In the genomic region with DNA sequence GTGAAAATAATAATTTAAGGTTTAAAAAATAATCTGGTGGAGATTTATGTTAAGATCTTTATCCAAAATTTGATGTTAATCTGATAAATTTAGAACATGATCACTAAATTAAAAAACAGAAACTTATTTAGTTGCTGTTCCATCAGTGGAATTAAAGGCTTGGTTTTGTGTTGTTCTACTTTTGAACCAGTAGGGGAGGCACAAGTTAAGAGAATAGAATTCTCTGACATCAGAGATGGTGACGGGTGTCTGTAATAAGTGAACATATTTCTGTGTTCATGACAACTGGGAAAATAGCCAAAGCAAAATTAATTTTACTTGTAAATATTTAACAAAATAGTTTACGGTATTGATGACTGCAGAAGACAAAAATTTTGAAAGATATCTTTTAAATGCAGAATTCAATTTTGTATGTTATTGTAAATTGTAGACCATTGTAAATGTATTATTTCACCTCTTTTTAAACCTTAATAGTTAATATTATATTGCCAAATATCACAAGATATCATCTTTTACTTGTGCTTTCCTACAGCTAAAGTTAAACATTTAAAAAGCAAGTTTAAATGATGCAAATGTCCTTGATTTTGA, we compare ENCODE assay signal across 8 cellular contexts.
DNase-seq lines count a peak whose midpoint lies in the region; ATAC-seq, FAIRE-seq and TF ChIP-seq lines count a peak whose summit lies in the region.

No MANE protein-coding gene starts in this region.

- no peaks in the 10 kb centered on the region for H4K20me1 ChIP-seq in SK-N-SH (ENCODE audit: insufficient read depth)

- peaks cover 3% of the 10 kb centered on the region for H3K4me1 Mint-ChIP-seq in CD8-positive, alpha-beta T cell (ENCODE audit: low read depth)

- CTCF ChIA-PET in SK-N-SH (lab: Yijun Ruan, JAX): interaction anchor here (0.9 to 3.3 kb wide), 11 partner anchors 15 to 386 kb away, joined by 3 to 28 read pairs (median 4); a partner anchor contains a TSS
- CTCF ChIA-PET in CD8-positive, alpha-beta T cell (lab: Charles Lee): no interaction called here

- H3K79me2 ChIP-seq in SK-N-SH (ENCODE audit: insufficient read depth): no peaks in the 10 kb centered on the region

- H3K4me3 Mint-ChIP-seq in CD8-positive, alpha-beta T cell: no peak overlapping the region

- DNase-seq in GM19239 (ENCODE audit: insufficient read length, low spot score) (peak; percentile 12), Kasumi-1 (lab: John Stamatoyannopoulos, UW) (peak; percentile 90 to 91), SK-N-SH (peak; percentile 54), foreskin melanocyte (peak; percentile 11), small intestine (peak; percentile 28)
- DNase-seq in activated CD4-positive, alpha-beta T cell treated with anti-CD3 and anti-CD28 coated beads, Interleukin-2, amount 50 U/mL, for 1 hour: no peak
- DNase-seq in CD8-positive, alpha-beta T cell: no peak

- no peak overlapping the region for H3K9ac ChIP-seq in SK-N-SH

- H3K9me3 Mint-ChIP-seq in CD8-positive, alpha-beta T cell: no peaks in the 10 kb centered on the region

- peak; percentile 92 for TF ChIP-seq CTCF in C4-2B (conservative IDR thresholded peaks at IDR 0.05)
- peak; percentile 83 for TF ChIP-seq CTCF in SK-N-SH (IDR thresholded peaks at IDR 0.05)
- no peak for TF ChIP-seq CTCF in CD8-positive, alpha-beta T cell (IDR thresholded peaks at IDR 0.05)

- FAIRE-seq in GM19239 (lab: Jason Lieb, UNC) (peak; percentile 90), small intestine (lab: Jason Lieb, UNC) (peak; percentile 92)

- H3K27ac ChIP-seq in C4-2B (no peak overlapping the region), SK-N-SH (ENCODE audit: low read depth in 2 of 2, low read length in 1 of 2) (no peak overlapping the region), small intestine (ENCODE audit: low read depth in 1 of 2, low read length in 1 of 2) (no peak overlapping the region)
- no peak overlapping the region for H3K27ac ChIP-seq in CD8-positive, alpha-beta T cell (ENCODE audit: low read depth, low read length)

- intact Hi-C loops in CD8-positive, alpha-beta T cell (cut with DNase I, micrococcal nuclease): no loop called here

- no peaks in the 10 kb centered on the region for H3K27me3 ChIP-seq in SK-N-SH (ENCODE audit: insufficient read depth)
- no peaks in the 10 kb centered on the region for H3K27me3 ChIP-seq in small intestine (ENCODE audit: control insufficient read depth in 2 of 2, insufficient read depth in 2 of 2, low read length in 2 of 2)
- H3K27me3 ChIP-seq in CD8-positive, alpha-beta T cell (ENCODE audit: insufficient read depth, low read length): no peaks in the 10 kb centered on the region

- H3K27me3 Mint-ChIP-seq in CD8-positive, alpha-beta T cell (ENCODE audit: low read depth): no peaks in the 10 kb centered on the region

- peaks cover 49% of the 10 kb centered on the region for H3K36me3 Mint-ChIP-seq in CD8-positive, alpha-beta T cell

- H3K36me3 ChIP-seq in SK-N-SH (replicated peaks in 1 of 2; ENCODE audit: control insufficient read depth in 1 of 2, insufficient read depth in 2 of 2, low read length in 1 of 2) (peaks cover 2 to 14% of the 10 kb centered on the region in 2 experiments), small intestine (ENCODE audit: control insufficient read depth in 2 of 2, insufficient read depth in 2 of 2, low read length in 2 of 2) (peaks cover 0 to under 1% of the 10 kb centered on the region in 2 donors)
- H3K36me3 ChIP-seq in CD8-positive, alpha-beta T cell (ENCODE audit: insufficient read depth, low read length): no peaks in the 10 kb centered on the region

- WGBS in SK-N-SH (ENCODE audit: low lambda C conversion rate): 25% methylated on average over 2 of the region's 2 CpGs
- 34 to 53% (median 35%) methylated on average over 2 of the region's 2 CpGs for WGBS in small intestine, 3 donors

- TF ChIP-seq EP300 in SK-N-SH (IDR thresholded peaks at IDR 0.05; ENCODE audit: borderline replicate concordance in 1 of 2, low read depth in 1 of 2, low read length in 1 of 2): no peak

- no peak overlapping the region for H2AFZ ChIP-seq in SK-N-SH (ENCODE audit: low read depth)

- peak; percentile 95 for TF ChIP-seq RAD21 in SK-N-SH (IDR thresholded peaks at IDR 0.05; ENCODE audit: low read length)

- no peaks in the 10 kb centered on the region for H3K9me3 ChIP-seq in SK-N-SH
- no peaks in the 10 kb centered on the region for H3K9me3 ChIP-seq in small intestine (ENCODE audit: control insufficient read depth, low read depth)
- H3K9me3 ChIP-seq in CD8-positive, alpha-beta T cell (ENCODE audit: low read length): no peaks in the 10 kb centered on the region

- H3K4me1 ChIP-seq in SK-N-SH (ENCODE audit: control insufficient read depth in 1 of 2, insufficient read depth in 2 of 2, low read depth in 1 of 2, low read length in 1 of 2): no peaks in the 10 kb centered on the region; a peak in 1 of 4 replicates
- no peaks in the 10 kb centered on the region for H3K4me1 ChIP-seq in small intestine (ENCODE audit: control insufficient read depth in 2 of 2, insufficient read depth in 1 of 2, low read depth in 1 of 2, low read length in 1 of 2)
- H3K4me1 ChIP-seq in CD8-positive, alpha-beta T cell (ENCODE audit: insufficient read depth, low read length): no peaks in the 10 kb centered on the region

- H3K4me3 ChIP-seq in SK-N-SH (ENCODE audit: low read depth in 2 of 2, low read length in 1 of 2) (peak overlapping the region in 1 of 2 experiments; percentile 32; a peak in 1 of 4 replicates), small intestine (ENCODE audit: low read depth in 1 of 2, low read length in 2 of 2) (no peak overlapping the region)
- no peak overlapping the region for H3K4me3 ChIP-seq in CD8-positive, alpha-beta T cell (ENCODE audit: low read depth, low read length)

- H3K9me2 ChIP-seq in SK-N-SH: no peaks in the 10 kb centered on the region

- ATAC-seq in CD8-positive, alpha-beta T cell: no peak

- H3F3A ChIP-seq in SK-N-SH (replicated peaks; ENCODE audit: insufficient read depth): peaks cover 13% of the 10 kb centered on the region

- H3K4me2 ChIP-seq in SK-N-SH: no peak overlapping the region

- POLR2A ChIA-PET in SK-N-SH (lab: Yijun Ruan, JAX): no interaction called here
- POLR2A ChIA-PET in CD8-positive, alpha-beta T cell (lab: Charles Lee): no interaction called here

- H3K27ac Mint-ChIP-seq in CD8-positive, alpha-beta T cell: no peak overlapping the region

TF ChIP-seq in SK-N-SH, 30 proteins besides CTCF, POLR2A, EP300 and RAD21:
- no peak for TF ChIP-seq FOSL2 (IDR thresholded peaks at IDR 0.05; ENCODE audit: borderline replicate concordance, low read depth)
- TF ChIP-seq SMC3 (IDR thresholded peaks at IDR 0.05; ENCODE audit: low read depth, low read length): peak; percentile 63
- TF ChIP-seq, protein P1, sequence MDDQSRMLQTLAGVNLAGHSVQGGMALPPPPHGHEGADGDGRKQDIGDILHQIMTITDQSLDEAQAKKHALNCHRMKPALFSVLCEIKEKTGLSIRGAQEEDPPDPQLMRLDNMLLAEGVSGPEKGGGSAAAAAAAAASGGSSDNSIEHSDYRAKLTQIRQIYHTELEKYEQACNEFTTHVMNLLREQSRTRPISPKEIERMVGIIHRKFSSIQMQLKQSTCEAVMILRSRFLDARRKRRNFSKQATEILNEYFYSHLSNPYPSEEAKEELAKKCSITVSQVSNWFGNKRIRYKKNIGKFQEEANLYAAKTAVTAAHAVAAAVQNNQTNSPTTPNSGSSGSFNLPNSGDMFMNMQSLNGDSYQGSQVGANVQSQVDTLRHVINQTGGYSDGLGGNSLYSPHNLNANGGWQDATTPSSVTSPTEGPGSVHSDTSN (IDR thresholded peaks at IDR 0.05): peak; percentile 48; the same call in 1 of the 2 replicates
TF ChIP-seq in SK-N-SH: peak in this region for 2.

Comparison
In these comparisons a context has a peak if more than half of its experiments do, and no peak if none do; other contexts are left out.
1. DNase-seq: peak in GM19239 (single experiment), Kasumi-1 (2 of 2), SK-N-SH (single experiment), foreskin melanocyte (single experiment) and small intestine (single experiment); none in activated CD4-positive, alpha-beta T cell treated with anti-CD3 and anti-CD28 coated beads, Interleukin-2, amount 50 U/mL, for 1 hour (single experiment) and CD8-positive, alpha-beta T cell (0 of 7).